34 cellular contexts compared by ENCODE assay signal in the genomic region with DNA sequence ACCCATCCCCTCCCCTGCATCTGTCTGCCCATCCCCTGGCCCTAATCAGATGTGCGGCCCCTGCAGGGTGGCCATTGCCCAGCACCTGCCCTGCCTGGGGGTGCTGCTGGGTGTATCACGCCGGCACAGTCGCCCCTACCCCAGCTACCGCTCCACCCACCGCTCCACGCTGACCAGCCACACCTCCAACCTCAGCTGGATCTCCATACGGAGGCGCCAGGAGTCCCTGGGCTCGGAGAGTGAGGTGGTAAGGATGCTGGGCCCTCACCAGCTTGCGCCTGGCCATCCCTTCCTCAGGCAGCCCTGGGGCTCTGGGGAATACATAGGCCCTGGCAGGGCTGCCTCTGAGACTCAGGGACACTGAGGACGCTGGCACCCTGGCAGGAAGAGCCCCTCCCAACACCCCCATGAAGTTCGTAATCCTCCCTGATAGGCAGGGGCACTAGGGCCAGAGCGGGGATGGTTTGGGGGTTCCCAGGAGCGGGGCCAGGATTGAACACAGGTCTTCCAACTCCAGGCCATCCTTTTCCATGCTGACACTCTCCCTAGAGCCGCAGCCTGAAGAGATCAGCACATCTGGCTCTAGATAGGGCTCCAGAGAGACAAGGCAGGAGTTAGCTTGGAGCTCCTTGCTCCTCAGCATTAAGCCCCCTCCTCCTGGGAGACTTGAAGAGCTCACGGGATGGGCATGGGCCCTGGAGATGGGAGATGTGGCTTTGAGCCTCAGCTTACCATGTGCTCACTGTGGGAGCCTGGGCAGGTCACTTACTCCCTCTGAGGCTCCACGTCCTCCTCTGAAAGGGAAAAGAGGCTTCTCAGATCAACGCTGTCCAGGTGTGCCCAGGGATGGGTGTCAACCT. TPM values are rescaled to one million over a fixed set of nuclear protein-coding genes. Genes with fewer than 3 reads are reported as not detected.
A peak's percentile ranks its signal among the peaks of the same experiment; 100 is the strongest.
DNase-seq lines count a peak whose midpoint lies in the region; ATAC-seq and TF ChIP-seq lines count a peak whose summit lies in the region.
"Had no signal": no experiment of that assay in that cellular context is flagged by ENCODE, and none has a peak within 500 bp of the region (broad histone marks: within the 10 kb centered on the region; RNA-seq: fewer than 3 reads in every experiment).

No MANE protein-coding gene starts in this region.

- H3K36me3 ChIP-seq in esophagus muscularis mucosa (no peaks in the 10 kb centered on the region), right atrium auricular region (no peaks in the 10 kb centered on the region), gastrocnemius medialis (no peaks in the 10 kb centered on the region)
- H3K36me3 ChIP-seq: BE2C, colonic mucosa, transverse colon had no signal

- ATAC-seq in gastrocnemius medialis, result no peak
- ATAC-seq: CD8-positive, alpha-beta T cell; effector memory CD8-positive, alpha-beta T cell had no signal

- H3K27me3 ChIP-seq in esophagus muscularis mucosa, result no peaks in the 10 kb centered on the region
- H3K27me3 ChIP-seq in right atrium auricular region, result no peaks in the 10 kb centered on the region
- H3K27me3 ChIP-seq in gastrocnemius medialis, result no peaks in the 10 kb centered on the region
- H3K27me3 ChIP-seq: BE2C, colonic mucosa, transverse colon had no signal

- TF ChIP-seq EP300 in esophagus muscularis mucosa (IDR thresholded peaks at IDR 0.05), result no peak

- TF ChIP-seq CTCF in esophagus muscularis mucosa (IDR thresholded peaks at IDR 0.05) (no peak), right atrium auricular region (IDR thresholded peaks at IDR 0.05) (no peak), gastrocnemius medialis (IDR thresholded peaks at IDR 0.05 in 4 of 5, conservative IDR thresholded peaks at IDR 0.05 in 1 of 5) (no peak)

- H3K4me1 ChIP-seq in esophagus muscularis mucosa, result peaks cover 45 to 63% (median 52%) of the 10 kb centered on the region in 4 donors
- H3K4me1 ChIP-seq in right atrium auricular region, result peaks cover 0 to 87% of the 10 kb centered on the region in 2 donors
- H3K4me1 ChIP-seq in gastrocnemius medialis, result peaks cover 60 to 65% of the 10 kb centered on the region in 2 donors
- H3K4me1 ChIP-seq: colonic mucosa, transverse colon had no signal

- H3K4me3 ChIP-seq in esophagus muscularis mucosa (no peak overlapping the region), right atrium auricular region (no peak overlapping the region), gastrocnemius medialis (no peak overlapping the region)
- H3K4me3 ChIP-seq: colonic mucosa, SK-N-MC, transverse colon had no signal

- TF ChIP-seq POLR2A in esophagus muscularis mucosa (IDR thresholded peaks at IDR 0.05; ENCODE audit: low read depth), result no peak
- no peak for TF ChIP-seq POLR2A in gastrocnemius medialis (IDR thresholded peaks at IDR 0.05)

- peak; percentile 30 for DNase-seq in NCI-H69 (lab: John Stamatoyannopoulos, UW)
- DNase-seq in esophagus muscularis mucosa (ENCODE audit: extremely low spot score), result no peak
- DNase-seq in right atrium auricular region (ENCODE audit: low spot score), result no peak
- DNase-seq in gastrocnemius medialis, result peak in 1 of 2 donors; percentile 22
- DNase-seq in activated T-cell treated with anti-CD3 and anti-CD28 coated beads, Interleukin-2, amount 50 U/mL, for 48 hours, result no peak
- no peak for DNase-seq in NCI-H2107 treated with DMSO at 0.1 percent for 48 hours (lab: John Stamatoyannopoulos, UW; ENCODE audit: unreplicated experiment)
- DNase-seq in stimulated activated CD4-positive, alpha-beta T cell treated with anti-CD3 and anti-CD28 coated beads, Interleukin-15, amount 100 ng/mL, for 24 hours, result no peak
- no peak for DNase-seq in retina
- DNase-seq: activated gamma-delta T cell; activated naive CD8-positive, alpha-beta T cell treated with anti-CD3 and anti-CD28 coated beads for 36 hours; activated T-cell treated with anti-CD3 and anti-CD28 coated beads, Interleukin-2, amount 50 U/mL, for 24 hours; anterior cingulate cortex; CD8-positive, alpha-beta T cell; colonic mucosa; DMS 273 treated with DMSO at 0.1 percent for 48 hours; effector memory CD8-positive, alpha-beta T cell; EL; midbrain; naive B cell; NCI-H1436; NCI-H2107; stimulated activated CD4-positive, alpha-beta T cell treated with anti-CD3 and anti-CD28 coated beads, Interleukin-12 subunit alpha, Interleukin-12 subunit beta, amount 100 ng/mL, for 4 hours; stimulated activated CD4-positive, alpha-beta T cell treated with anti-CD3 and anti-CD28 coated beads, Interleukin-4, amount 100 ng/mL, for 1 hour; T-helper 1 cell; transverse colon had no signal

- H3K27ac ChIP-seq in esophagus muscularis mucosa (replicated peaks in 1 of 4) (peak overlapping the region in 3 of 4 donors; percentile 20 to 37 (median 30)), right atrium auricular region (peak overlapping the region; percentile 91 to 98), gastrocnemius medialis (peak overlapping the region; percentile 98 to 100 (median 99))
- H3K27ac ChIP-seq: colonic mucosa, SK-N-MC, transverse colon had no signal

- H3K9me3 ChIP-seq in esophagus muscularis mucosa (no peaks in the 10 kb centered on the region), right atrium auricular region (no peaks in the 10 kb centered on the region), gastrocnemius medialis (no peaks in the 10 kb centered on the region)
- H3K9me3 ChIP-seq: BE2C, colonic mucosa, transverse colon had no signal

- intact Hi-C loops in esophagus muscularis mucosa (cut with DNase I), result no loop called here
- intact Hi-C loops in gastrocnemius medialis (cut with DNase I; ENCODE audit: low total_unique reads), result no loop called here

- 91% methylated on average over 16 of the region's 19 CpGs for WGBS in esophagus muscularis mucosa

- in situ Hi-C loops in gastrocnemius medialis (cut with MboI; ENCODE audit: low sequenced_read_pairs in 4 of 4), result no loop called here

RNA-seq across cellular contexts. Expression of a gene that starts 5.9 kb away (rescaled TPM):
- 10 to 100 TPM; 12.6 to 42.3 (median 21.6) TPM for total RNA-seq in esophagus muscularis mucosa
- total RNA-seq in right atrium auricular region, result 100 to 1,000 TPM; 448 to 908 TPM
- 100 to 1,000 TPM; 164 to 305 (median 227) TPM for total RNA-seq in gastrocnemius medialis
- total RNA-seq: bronchial epithelial cell; CD8-positive, alpha-beta T cell; epithelial cell of proximal tubule had no signal

RNA-seq across cellular contexts. Expression of a gene that starts 8.1 kb away (rescaled TPM):
- under 1 TPM in 1 of 4 donors, not detected in 3; 0.32 TPM for total RNA-seq in esophagus muscularis mucosa
- total RNA-seq in right atrium auricular region, result under 1 TPM; 0.19 to 0.31 TPM
- total RNA-seq in gastrocnemius medialis, result 1 to 10 TPM in 1 of 4 donors, under 1 TPM in 2, not detected in 1; 0.13 to 4.2 (median 0.92) TPM
- total RNA-seq: activated naive CD8-positive, alpha-beta T cell treated with anti-CD3 and anti-CD28 coated beads for 36 hours; bronchial epithelial cell; CD8-positive, alpha-beta T cell; colonic mucosa; epithelial cell of proximal tubule; LHCN-M2; liver; NCI-H460; OCI-LY7; renal cortical epithelial cell had no signal

Comparison
In these comparisons a context has a peak if more than half of its experiments do, and no peak if none do; other contexts are left out.
1. H3K27ac ChIP-seq: peak in every context shown above with its lines; median percentile 99 in gastrocnemius medialis; 94 in right atrium auricular region; 30 in esophagus muscularis mucosa.